19 cellular contexts compared by ENCODE assay signal in genomic region chr20:63115651-63116411, GRCh38.
DNase-seq lines count a peak whose midpoint lies in the region; ATAC-seq and TF ChIP-seq lines count a peak whose summit lies in the region.
"Had no signal": no experiment of that assay in that cellular context is flagged by ENCODE, and none has a peak within 500 bp of the region (broad histone marks: within the 10 kb centered on the region; RNA-seq: fewer than 3 reads in every experiment).

No MANE protein-coding gene starts in this region.

- no peak overlapping the region for H3K27ac Mint-ChIP-seq in GM23338
- no peak overlapping the region for H3K27ac Mint-ChIP-seq in type B pancreatic cell
- H3K27ac Mint-ChIP-seq: CD8-positive, alpha-beta T cell; IgD-negative memory B cell had no signal

- 0 out of 2 replicates have a peak, but pooled peaks cover 3% of the 10 kb centered on the region for H3K27me3 ChIP-seq in GM23338 (ENCODE audit: insufficient read depth)
- H3K27me3 ChIP-seq in osteoblast (ENCODE audit: insufficient read depth, low read length): peaks cover 8% of the 10 kb centered on the region

- peaks cover 32% of the 10 kb centered on the region for H3K27me3 Mint-ChIP-seq in GM23338 (ENCODE audit: insufficient read depth, low read depth, poor library complexity)
- H3K27me3 Mint-ChIP-seq in type B pancreatic cell: peaks cover 67% of the 10 kb centered on the region

- H3F3A ChIP-seq in GM23338 (replicated peaks; ENCODE audit: low read depth): no peaks in the 10 kb centered on the region

- no peak overlapping the region for H2AFZ ChIP-seq in GM23338
- no peak overlapping the region for H2AFZ ChIP-seq in osteoblast (ENCODE audit: low read length)
- H2AFZ ChIP-seq: PC-9 had no signal

- no peaks in the 10 kb centered on the region for H3K9me3 ChIP-seq in osteoblast (ENCODE audit: low read depth, low read length)

- no peaks in the 10 kb centered on the region for H3K9me2 ChIP-seq in GM23338 (ENCODE audit: insufficient read depth)

- H3K79me2 ChIP-seq in GM23338 (replicated peaks; ENCODE audit: insufficient read depth): no peaks in the 10 kb centered on the region
- no peaks in the 10 kb centered on the region for H3K79me2 ChIP-seq in osteoblast (ENCODE audit: insufficient read depth, low read length)

- H3K9me3 Mint-ChIP-seq in GM23338 (peaks cover 5% of the 10 kb centered on the region; the same call in 1 of the 3 replicates), type B pancreatic cell (no peaks in the 10 kb centered on the region)

- H3K4me1 Mint-ChIP-seq in GM23338 (no peaks in the 10 kb centered on the region; the same call in 1 of the 3 replicates), type B pancreatic cell (ENCODE audit: unreplicated experiment) (no peaks in the 10 kb centered on the region)

- H4K20me1 ChIP-seq in GM23338 (replicated peaks; ENCODE audit: insufficient read depth): no peaks in the 10 kb centered on the region
- no peaks in the 10 kb centered on the region for H4K20me1 ChIP-seq in osteoblast (ENCODE audit: insufficient read depth, low read length)

- no peaks in the 10 kb centered on the region for H3K36me3 ChIP-seq in GM23338 (ENCODE audit: insufficient read depth)
- H3K36me3 ChIP-seq in osteoblast (ENCODE audit: insufficient read depth, low read length): no peaks in the 10 kb centered on the region

- H3K4me1 ChIP-seq in GM23338 (ENCODE audit: insufficient read depth) (no peaks in the 10 kb centered on the region), osteoblast (ENCODE audit: insufficient read depth, low read length) (no peaks in the 10 kb centered on the region)

- H3K4me2 ChIP-seq in GM23338: no peak overlapping the region
- no peak overlapping the region for H3K4me2 ChIP-seq in osteoblast (ENCODE audit: insufficient read depth, low read length)
- H3K4me2 ChIP-seq: PC-9 had no signal

- intact Hi-C loops in left ventricle myocardium superior (cut with micrococcal nuclease): no loop called here

- TF ChIP-seq CTCF in GM23338 (conservative IDR thresholded peaks at IDR 0.05; ENCODE audit: low read depth in 2 of 2) (no peak), osteoblast (IDR thresholded peaks at IDR 0.05; ENCODE audit: extremely low read depth, low read depth, low read length) (no peak), type B pancreatic cell (conservative IDR thresholded peaks at IDR 0.05) (no peak)

- H3K27ac ChIP-seq in GM23338 (ENCODE audit: low read depth) (no peak overlapping the region), osteoblast (ENCODE audit: low read depth, low read length) (no peak overlapping the region)
- H3K27ac ChIP-seq: PC-9 had no signal

- no peak overlapping the region for H3K4me3 Mint-ChIP-seq in GM23338
- H3K4me3 Mint-ChIP-seq in type B pancreatic cell: no peak overlapping the region
- H3K4me3 Mint-ChIP-seq: CD8-positive, alpha-beta T cell had no signal

- peak; percentile 28 for DNase-seq in activated effector memory CD4-positive, alpha-beta T cell treated with anti-CD3 and anti-CD28 coated beads, Interleukin-2, amount 50 U/mL, for 16 hours
- DNase-seq in activated effector memory CD4-positive, alpha-beta T cell treated with Interleukin-2 at 50 U/mL for 16 hours: no peak
- DNase-seq in GM23338 (ENCODE audit: low spot score) (no peak), left ventricle myocardium superior (peak; percentile 14), osteoblast (ENCODE audit: insufficient read length, low spot score, missing footprints) (peak; percentile 66), germinal center (ENCODE audit: low spot score) (no peak), type B pancreatic cell (ENCODE audit: extremely low spot score, unreplicated experiment) (no peak)
- DNase-seq: 8988T; CD8-positive, alpha-beta T cell; DMS153; GDM1; NCI-H1105; NCI-H146; NCI-H2029; NCI-H2227 treated with DMSO at 0.1 percent for 48 hours; NCI-H510A treated with DMSO at 0.1 percent for 48 hours; NCI-H748 treated with DMSO at 0.1 percent for 48 hours had no signal

- H3K36me3 Mint-ChIP-seq in GM23338 (ENCODE audit: low read depth) (no peaks in the 10 kb centered on the region; the same call in 2 of the 3 replicates), type B pancreatic cell (no peaks in the 10 kb centered on the region)
- H3K36me3 Mint-ChIP-seq: CD8-positive, alpha-beta T cell had no signal

- no peak overlapping the region for H3K4me3 ChIP-seq in GM23338
- no peak overlapping the region for H3K4me3 ChIP-seq in osteoblast (ENCODE audit: insufficient read depth, low read length)
- H3K4me3 ChIP-seq: PC-9 had no signal

- ATAC-seq in GM23338 (peak; percentile 12; the same call in 2 of the 3 replicates), left ventricle myocardium superior (no peak)
- ATAC-seq: CD8-positive, alpha-beta T cell had no signal

TF ChIP-seq in GM23338, 12 proteins besides CTCF, POLR2A, EP300 and RAD21:
- TF ChIP-seq CREB1 (CRISPR knock-in tag; IDR thresholded peaks at IDR 0.05; ENCODE audit: low read depth) (no peak), EZH2phosphoT487 (IDR thresholded peaks at IDR 0.05; ENCODE audit: unreplicated experiment) (no peak), ZNF331 (CRISPR knock-in tag; IDR thresholded peaks at IDR 0.05; ENCODE audit: low read depth) (no peak), STAT1 (IDR thresholded peaks at IDR 0.05; ENCODE audit: unreplicated experiment) (no peak), ETS1 (IDR thresholded peaks at IDR 0.05) (no peak), ZNF462 (CRISPR knock-in tag; IDR thresholded peaks at IDR 0.05) (no peak)

Comparison
In these comparisons a context has a peak if more than half of its experiments do, and no peak if none do; other contexts are left out.
1. DNase-seq: peak in activated effector memory CD4-positive, alpha-beta T cell treated with anti-CD3 and anti-CD28 coated beads, Interleukin-2, amount 50 U/mL, for 16 hours (single experiment), left ventricle myocardium superior (single experiment) and osteoblast (single experiment); none in activated effector memory CD4-positive, alpha-beta T cell treated with Interleukin-2 at 50 U/mL for 16 hours (single experiment), GM23338 (single experiment), germinal center (single experiment) and type B pancreatic cell (single experiment).